15 cellular contexts compared by ENCODE assay signal in the genomic region with DNA sequence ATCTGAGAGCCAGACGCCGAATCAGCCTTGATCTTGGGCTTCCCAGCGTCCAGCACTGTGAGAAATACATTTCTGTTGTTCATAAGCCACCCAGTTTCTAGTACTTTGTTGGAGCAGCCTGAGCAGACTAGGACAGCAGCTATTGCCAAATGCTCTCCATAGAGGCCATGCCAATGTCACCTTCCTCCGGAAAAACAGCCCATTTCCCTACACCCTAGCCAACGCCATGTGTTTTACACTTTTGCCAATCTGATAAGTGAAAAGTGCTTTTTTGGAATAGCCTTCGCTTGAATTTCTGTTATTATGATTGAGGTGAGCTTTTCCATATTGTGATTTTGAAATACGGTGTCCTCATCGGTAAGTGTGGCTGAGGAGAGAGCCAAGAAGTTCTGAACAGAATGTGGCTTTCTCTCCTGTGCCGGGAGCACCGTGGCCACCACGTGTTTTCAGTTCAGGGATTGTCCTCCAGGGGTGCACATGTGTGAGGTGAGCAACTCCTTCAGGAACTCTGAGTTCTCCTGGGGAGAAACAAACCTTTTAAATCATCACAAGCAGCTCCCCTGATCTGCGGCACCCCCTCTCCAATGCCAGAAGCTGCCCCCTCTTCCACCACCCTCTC. TPM values are rescaled to one million over a fixed set of nuclear protein-coding genes. Genes with fewer than 3 reads are reported as not detected.
DNase-seq lines count a peak whose midpoint lies in the region; ATAC-seq and TF ChIP-seq lines count a peak whose summit lies in the region.
"Had no signal": no experiment of that assay in that cellular context is flagged by ENCODE, and none has a peak within 500 bp of the region (broad histone marks: within the 10 kb centered on the region; RNA-seq: fewer than 3 reads in every experiment).

No MANE protein-coding gene starts in this region.

- no peaks in the 10 kb centered on the region for H3K9me3 Mint-ChIP-seq in activated naive CD8-positive, alpha-beta T cell (ENCODE audit: low read depth)
- no peaks in the 10 kb centered on the region for H3K9me3 Mint-ChIP-seq in activated naive CD8-positive, alpha-beta T cell treated with anti-CD3 and anti-CD28 coated beads for 36 hours
- no peaks in the 10 kb centered on the region for H3K9me3 Mint-ChIP-seq in chondrocyte (ENCODE audit: low read depth)
- no peaks in the 10 kb centered on the region for H3K9me3 Mint-ChIP-seq in type B pancreatic cell
- H3K9me3 Mint-ChIP-seq: activated naive CD4-positive, alpha-beta T cell treated with anti-CD3 and anti-CD28 coated beads for 36 hours; natural killer cell treated with Interleukin-12 subunit alpha and Interleukin-12 subunit beta and Interleukin-15 and Interleukin-18, amount 100 ng/mL, for 72 hours; stimulated activated memory B cell treated with anti-CD40 and anti-IgM and Interleukin-4, amounts not matched to agents 10 μg/mL and 1 μg/mL and 100 μg/mL, for 72 hours had no signal

- H3K4me3 Mint-ChIP-seq in activated naive CD8-positive, alpha-beta T cell = no peak overlapping the region
- no peak overlapping the region for H3K4me3 Mint-ChIP-seq in activated naive CD8-positive, alpha-beta T cell treated with anti-CD3 and anti-CD28 coated beads for 36 hours
- no peak overlapping the region for H3K4me3 Mint-ChIP-seq in chondrocyte (ENCODE audit: unreplicated experiment)
- no peak overlapping the region for H3K4me3 Mint-ChIP-seq in type B pancreatic cell
- H3K4me3 Mint-ChIP-seq: activated naive CD4-positive, alpha-beta T cell treated with anti-CD3 and anti-CD28 coated beads for 36 hours; natural killer cell treated with Interleukin-12 subunit alpha and Interleukin-12 subunit beta and Interleukin-15 and Interleukin-18, amount 100 ng/mL, for 72 hours; stimulated activated memory B cell treated with anti-CD40 and anti-IgM and Interleukin-4, amounts not matched to agents 10 μg/mL and 1 μg/mL and 100 μg/mL, for 72 hours had no signal

- ATAC-seq in GM18870 (IDR thresholded peaks at IDR 0.05; ENCODE audit: unreplicated experiment) (no peak), GM21526 (IDR thresholded peaks at IDR 0.05; ENCODE audit: low FRiP score, unreplicated experiment) (no peak), HG03520 (IDR thresholded peaks at IDR 0.05; ENCODE audit: unreplicated experiment) (no peak)
- ATAC-seq: natural killer cell treated with Interleukin-12 subunit alpha and Interleukin-12 subunit beta and Interleukin-15 and Interleukin-18, amount 100 ng/mL, for 72 hours; stimulated activated memory B cell treated with anti-CD40 and anti-IgM and Interleukin-4, amounts not matched to agents 10 μg/mL and 1 μg/mL and 100 μg/mL, for 72 hours had no signal

- no peaks in the 10 kb centered on the region for H3K4me1 Mint-ChIP-seq in activated naive CD8-positive, alpha-beta T cell (ENCODE audit: low read depth)
- no peaks in the 10 kb centered on the region for H3K4me1 Mint-ChIP-seq in activated naive CD8-positive, alpha-beta T cell treated with anti-CD3 and anti-CD28 coated beads for 36 hours
- H3K4me1 Mint-ChIP-seq in chondrocyte (ENCODE audit: low read depth) = peaks cover 7% of the 10 kb centered on the region
- H3K4me1 Mint-ChIP-seq in type B pancreatic cell (ENCODE audit: unreplicated experiment) = peaks cover 4% of the 10 kb centered on the region

- H3K27ac Mint-ChIP-seq in activated naive CD8-positive, alpha-beta T cell = peak overlapping the region; percentile 34
- no peak overlapping the region for H3K27ac Mint-ChIP-seq in activated naive CD8-positive, alpha-beta T cell treated with anti-CD3 and anti-CD28 coated beads for 36 hours
- H3K27ac Mint-ChIP-seq in chondrocyte (ENCODE audit: unreplicated experiment) (no peak overlapping the region), type B pancreatic cell (no peak overlapping the region)
- H3K27ac Mint-ChIP-seq: activated naive CD4-positive, alpha-beta T cell treated with anti-CD3 and anti-CD28 coated beads for 36 hours; natural killer cell treated with Interleukin-12 subunit alpha and Interleukin-12 subunit beta and Interleukin-15 and Interleukin-18, amount 100 ng/mL, for 72 hours; stimulated activated memory B cell treated with anti-CD40 and anti-IgM and Interleukin-4, amounts not matched to agents 10 μg/mL and 1 μg/mL and 100 μg/mL, for 72 hours had no signal

- no peaks in the 10 kb centered on the region for H3K36me3 Mint-ChIP-seq in activated naive CD8-positive, alpha-beta T cell
- H3K36me3 Mint-ChIP-seq in activated naive CD8-positive, alpha-beta T cell treated with anti-CD3 and anti-CD28 coated beads for 36 hours = no peaks in the 10 kb centered on the region
- no peaks in the 10 kb centered on the region for H3K36me3 Mint-ChIP-seq in chondrocyte (ENCODE audit: low read depth)
- H3K36me3 Mint-ChIP-seq in type B pancreatic cell = no peaks in the 10 kb centered on the region
- H3K36me3 Mint-ChIP-seq: natural killer cell treated with Interleukin-12 subunit alpha and Interleukin-12 subunit beta and Interleukin-15 and Interleukin-18, amount 100 ng/mL, for 72 hours had no signal

- no peak for DNase-seq in activated naive CD8-positive, alpha-beta T cell treated with anti-CD3 and anti-CD28 coated beads for 36 hours
- DNase-seq in chondrocyte (ENCODE audit: low spot score) (no peak), iPS-NIHi7 (ENCODE audit: extremely low spot score) (peak; percentile 53), type B pancreatic cell (ENCODE audit: extremely low spot score, unreplicated experiment) (no peak)
- DNase-seq: activated CD4-positive, alpha-beta T cell treated with anti-CD3 and anti-CD28 coated beads, Interleukin-2, amount 50 U/mL, for 4 hours; activated naive CD4-positive, alpha-beta T cell treated with anti-CD3 and anti-CD28 coated beads for 36 hours; effector CD4-positive, alpha-beta T cell; MV-4-11; NCI-H526 had no signal

- H3K27me3 Mint-ChIP-seq in activated naive CD8-positive, alpha-beta T cell = no peaks in the 10 kb centered on the region
- no peaks in the 10 kb centered on the region for H3K27me3 Mint-ChIP-seq in activated naive CD8-positive, alpha-beta T cell treated with anti-CD3 and anti-CD28 coated beads for 36 hours
- H3K27me3 Mint-ChIP-seq in chondrocyte (ENCODE audit: low read depth) (no peaks in the 10 kb centered on the region), type B pancreatic cell (no peaks in the 10 kb centered on the region)
- H3K27me3 Mint-ChIP-seq: natural killer cell treated with Interleukin-12 subunit alpha and Interleukin-12 subunit beta and Interleukin-15 and Interleukin-18, amount 100 ng/mL, for 72 hours; stimulated activated memory B cell treated with anti-CD40 and anti-IgM and Interleukin-4, amounts not matched to agents 10 μg/mL and 1 μg/mL and 100 μg/mL, for 72 hours had no signal

- TF ChIP-seq CTCF in chondrocyte (IDR thresholded peaks at IDR 0.05) = peak; percentile 45
- TF ChIP-seq CTCF in type B pancreatic cell (conservative IDR thresholded peaks at IDR 0.05) = peak; percentile 43

RNA-seq across cellular contexts. Expression of a gene that starts 35.8 kb away (rescaled TPM):
- total RNA-seq in activated naive CD8-positive, alpha-beta T cell treated with anti-CD3 and anti-CD28 coated beads for 36 hours = 10 to 100 TPM; 40.4 to 45.1 TPM
- total RNA-seq in chondrocyte (17.0 to 20.4 TPM (median 17.2 TPM) in 3 replicates), type B pancreatic cell (ENCODE audit: low replicate concordance) (30.7 and 36.0 TPM in 2 replicates)

RNA-seq across cellular contexts. Expression of a gene that starts 56.3 kb away (rescaled TPM):
- under 1 TPM; 0.18 to 0.19 TPM for total RNA-seq in activated naive CD8-positive, alpha-beta T cell treated with anti-CD3 and anti-CD28 coated beads for 36 hours
- total RNA-seq in chondrocyte (0.75 to 5.8 TPM (median 5.2 TPM) in 3 replicates), type B pancreatic cell (ENCODE audit: low replicate concordance) (22.9 and 56.4 TPM in 2 replicates)
